In the genomic region with DNA sequence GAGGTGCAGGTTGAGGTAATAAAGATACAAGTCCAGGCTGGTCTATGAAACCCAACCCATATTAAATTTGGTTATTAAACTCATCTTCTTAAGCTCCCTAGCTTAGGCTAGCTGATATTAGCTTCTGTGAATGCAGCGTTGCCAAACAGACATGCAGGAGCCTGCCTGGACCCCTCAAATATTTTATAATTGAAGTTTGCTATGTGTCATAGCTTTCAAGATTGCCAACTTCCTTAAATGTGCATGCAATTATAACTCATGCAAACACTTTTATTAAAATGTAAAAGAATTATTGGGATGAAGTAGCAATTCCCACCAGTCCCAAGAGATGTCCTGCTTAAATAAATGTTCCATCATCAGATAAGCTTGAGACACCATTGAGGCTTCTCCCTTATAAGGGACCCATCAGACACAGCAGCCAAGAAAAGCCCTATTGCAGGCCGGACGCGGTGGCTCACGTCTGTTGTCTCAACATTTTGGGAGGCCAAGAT, we compare ENCODE assay signal across 14 cellular contexts. TPM values are rescaled to one million over a fixed set of nuclear protein-coding genes. Genes with fewer than 3 reads are reported as not detected.
DNase-seq lines count a peak whose midpoint lies in the region; ATAC-seq and TF ChIP-seq lines count a peak whose summit lies in the region.
"Had no signal": no experiment of that assay in that cellular context is flagged by ENCODE, and none has a peak within 500 bp of the region (broad histone marks: within the 10 kb centered on the region; RNA-seq: fewer than 3 reads in every experiment).

No MANE protein-coding gene starts in this region.

- H3K4me1 ChIP-seq in ascending aorta: peaks cover 27 to 55% of the 10 kb centered on the region in 2 donors
- peaks cover 33 to 68% of the 10 kb centered on the region in 2 donors for H3K4me1 ChIP-seq in left lung
- H3K4me1 ChIP-seq in thymus (ENCODE audit: control insufficient read depth, insufficient read depth, low read length): peaks cover 4% of the 10 kb centered on the region
- H3K4me1 ChIP-seq: parathyroid adenoma had no signal

- 91% methylated on average over 5 of the region's 5 CpGs for WGBS in thymus

- H3K27ac ChIP-seq in ascending aorta (peak overlapping the region; percentile 78 to 84), left lung (peak overlapping the region; percentile 11 to 58), thymus (ENCODE audit: low read depth) (peak overlapping the region; percentile 53)
- H3K27ac ChIP-seq: parathyroid adenoma had no signal

- H3K27me3 ChIP-seq in ascending aorta (no peaks in the 10 kb centered on the region), left lung (no peaks in the 10 kb centered on the region), thymus (ENCODE audit: control insufficient read depth, insufficient read depth) (no peaks in the 10 kb centered on the region)

- intact Hi-C loops in ascending aorta (cut with DNase I): loop anchor here (10.0 kb wide), 1 partner anchor 701 kb away; no protein-coding TSS in a partner anchor
- intact Hi-C loops in left lung (cut with DNase I): no loop called here

- no peaks in the 10 kb centered on the region for H3K9me3 ChIP-seq in ascending aorta
- no peaks in the 10 kb centered on the region for H3K9me3 ChIP-seq in left lung
- no peaks in the 10 kb centered on the region for H3K9me3 ChIP-seq in thymus (ENCODE audit: control insufficient read depth)

- ATAC-seq in left lung: no peak
- ATAC-seq in omental fat pad (ENCODE audit: low FRiP score): no peak
- ATAC-seq: activated CD4-positive, CD25-positive, alpha-beta regulatory T cell treated with anti-CD3 and anti-CD28 coated beads, Interleukin-2, amount 50 U/mL, for 24 hours; T-cell had no signal

- H3K36me3 ChIP-seq in ascending aorta (no peaks in the 10 kb centered on the region), left lung (peaks cover 0 to 13% of the 10 kb centered on the region in 2 donors), thymus (ENCODE audit: control insufficient read depth, insufficient read depth) (peaks cover 3% of the 10 kb centered on the region)

- H3K4me3 ChIP-seq in ascending aorta (no peak overlapping the region), left lung (no peak overlapping the region), thymus (ENCODE audit: low read length) (no peak overlapping the region)

- DNase-seq in NCI-H1048 (lab: John Stamatoyannopoulos, UW): peak; percentile 56
- no peak for DNase-seq in ascending aorta (ENCODE audit: low spot score in 2 of 2)
- no peak for DNase-seq in left lung
- no peak for DNase-seq in SK-N-DZ (ENCODE audit: low spot score)
- no peak for DNase-seq in DMS153 treated with DMSO at 0.1 percent for 48 hours (lab: John Stamatoyannopoulos, UW; ENCODE audit: unreplicated experiment)
- DNase-seq in omental fat pad (ENCODE audit: low spot score): no peak
- DNase-seq: activated T-cell treated with anti-CD3 and anti-CD28 coated beads, Interleukin-2, amount 50 U/mL, for 48 hours; KBM-7; NCI-H187; stimulated activated naive CD4-positive, alpha-beta T cell; T-cell had no signal

- TF ChIP-seq CTCF in ascending aorta (IDR thresholded peaks at IDR 0.05) (no peak), left lung (IDR thresholded peaks at IDR 0.05) (no peak), omental fat pad (IDR thresholded peaks at IDR 0.05) (no peak)

RNA-seq across cellular contexts. Expression of a gene that starts 51.3 kb away (rescaled TPM):
- total RNA-seq in ascending aorta (38.7 TPM), left lung (10 to 100 TPM; 75.9 to 86.3 TPM), omental fat pad (100 to 1,000 TPM; 105 to 132 (median 123) TPM)
- 22.7 TPM for polyA plus RNA-seq in thymus
- polyA plus RNA-seq in SK-N-DZ (2014; cell fraction: cytosol; rRNA removed): 18.6 and 21.7 TPM in 2 replicates
- polyA plus RNA-seq in SK-N-DZ (2014; cell fraction: nucleus; rRNA removed): 28.6 and 35.0 TPM in 2 replicates
